Comparison of ENCODE assay signal across 8 cellular contexts in the genomic region with DNA sequence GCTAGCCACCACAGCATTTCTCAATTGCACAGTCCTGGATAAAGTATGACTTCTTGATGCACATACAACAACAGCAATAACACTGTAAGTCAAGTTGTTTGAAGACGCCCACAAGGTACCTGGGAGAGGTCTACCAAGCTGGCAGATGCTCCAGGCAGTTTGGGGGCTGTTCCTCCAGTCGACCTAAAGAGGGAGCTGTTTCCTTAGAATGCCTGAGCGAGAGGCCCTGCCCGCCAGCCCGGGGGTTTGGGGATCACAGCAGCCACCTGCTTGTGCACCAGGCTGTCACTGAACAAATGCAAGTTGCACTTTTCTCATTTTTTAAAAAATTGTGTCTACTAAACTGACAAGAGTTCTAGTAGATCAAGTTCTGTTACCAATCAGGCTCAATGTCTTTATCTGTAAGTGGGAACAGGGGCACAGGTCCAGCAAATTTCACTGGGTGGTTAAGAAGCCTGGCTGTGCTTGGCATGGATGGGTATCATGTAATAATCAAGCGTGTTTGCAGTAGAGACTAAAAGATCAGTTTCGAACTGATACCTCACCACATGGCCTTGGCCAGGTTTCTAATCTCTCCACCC.
DNase-seq lines count a peak whose midpoint lies in the region; ATAC-seq and TF ChIP-seq lines count a peak whose summit lies in the region.

No MANE protein-coding gene starts in this region.

- intact Hi-C loops in vagina (cut with DNase I), result no loop called here

- no peak overlapping the region for H3K4me3 Mint-ChIP-seq in progenitor cell of endocrine pancreas (ENCODE audit: low read depth)

- TF ChIP-seq CTCF in BJ (IDR thresholded peaks at IDR 0.05; ENCODE audit: insufficient read depth, low read depth, low read length) (peak; percentile 84), progenitor cell of endocrine pancreas (IDR thresholded peaks at IDR 0.05; ENCODE audit: unreplicated experiment) (peak; percentile 83), vagina (IDR thresholded peaks at IDR 0.05) (peak in 1 of 3 experiments; percentile 25)

- DNase-seq in BJ (ENCODE audit: low read depth) (no peak), OCI-M1 (lab: John Stamatoyannopoulos, UW) (peak; percentile 78), globus pallidus (ENCODE audit: low spot score) (peak; percentile 47), progenitor cell of endocrine pancreas (ENCODE audit: low spot score, unreplicated experiment) (peak; percentile 55), vagina (ENCODE audit: extremely low spot score in 2 of 2) (no peak)
- DNase-seq in activated T-helper 1 cell treated with anti-CD3 and anti-CD28 coated beads, Interleukin-2, amount 50 U/mL, for 16 hours (ENCODE audit: low read depth in 1 of 2, low spot score in 1 of 2), result peak; percentile 29 to 60

- no peaks in the 10 kb centered on the region for H3K4me1 ChIP-seq in vagina

- H3K27ac Mint-ChIP-seq in progenitor cell of endocrine pancreas, result no peak overlapping the region

- H3K27me3 ChIP-seq in BJ (ENCODE audit: control insufficient read depth, insufficient read depth, low read length), result no peaks in the 10 kb centered on the region
- no peaks in the 10 kb centered on the region for H3K27me3 ChIP-seq in vagina

- POLR2A ChIA-PET in BJ (lab: Charles Lee), result interaction anchor here (0.5 kb wide), 1 partner anchor 548 kb away, joined by 10 read pairs; no protein-coding TSS in a partner anchor

- ATAC-seq in GM19043 (IDR thresholded peaks at IDR 0.05; ENCODE audit: low read depth, unreplicated experiment) (peak; percentile 68), HG03196 (IDR thresholded peaks at IDR 0.05; ENCODE audit: unreplicated experiment) (peak; percentile 78)

- CTCF ChIA-PET in BJ (lab: Yijun Ruan, JAX), result interaction anchor here (0.6 to 7.9 kb wide), 30 partner anchors 8 to 547 kb away, joined by 3 to 65 read pairs (median 4); partner anchors contain the start of genes ADO and EGR2

- H3K9me3 ChIP-seq in vagina, result no peaks in the 10 kb centered on the region

- H3K36me3 Mint-ChIP-seq in progenitor cell of endocrine pancreas (ENCODE audit: insufficient read depth), result no peaks in the 10 kb centered on the region

- peaks cover 20% of the 10 kb centered on the region for H3K27me3 Mint-ChIP-seq in progenitor cell of endocrine pancreas

- no peak overlapping the region for H3K4me3 ChIP-seq in BJ (ENCODE audit: low read depth, low read length)
- H3K4me3 ChIP-seq in vagina, result no peak overlapping the region

- H3K36me3 ChIP-seq in BJ (ENCODE audit: control insufficient read depth, insufficient read depth, low read length) (no peaks in the 10 kb centered on the region), vagina (no peaks in the 10 kb centered on the region)

- TF ChIP-seq POLR2A in vagina (IDR thresholded peaks at IDR 0.05), result no peak

- H3K4me1 Mint-ChIP-seq in progenitor cell of endocrine pancreas (ENCODE audit: low read depth), result no peaks in the 10 kb centered on the region

- no peaks in the 10 kb centered on the region for H3K9me3 Mint-ChIP-seq in progenitor cell of endocrine pancreas (ENCODE audit: low read depth)

- no peak overlapping the region for H3K27ac ChIP-seq in vagina

Comparison
In these comparisons a context has a peak if more than half of its experiments do, and no peak if none do; other contexts are left out.
1. DNase-seq: peak in OCI-M1 (single experiment), activated T-helper 1 cell treated with anti-CD3 and anti-CD28 coated beads, Interleukin-2, amount 50 U/mL, for 16 hours (2 of 2), globus pallidus (single experiment) and progenitor cell of endocrine pancreas (single experiment); none in BJ (single experiment) and vagina (0 of 2).